Comparison of ENCODE assay signal across 1 cellular context in the genomic region with DNA sequence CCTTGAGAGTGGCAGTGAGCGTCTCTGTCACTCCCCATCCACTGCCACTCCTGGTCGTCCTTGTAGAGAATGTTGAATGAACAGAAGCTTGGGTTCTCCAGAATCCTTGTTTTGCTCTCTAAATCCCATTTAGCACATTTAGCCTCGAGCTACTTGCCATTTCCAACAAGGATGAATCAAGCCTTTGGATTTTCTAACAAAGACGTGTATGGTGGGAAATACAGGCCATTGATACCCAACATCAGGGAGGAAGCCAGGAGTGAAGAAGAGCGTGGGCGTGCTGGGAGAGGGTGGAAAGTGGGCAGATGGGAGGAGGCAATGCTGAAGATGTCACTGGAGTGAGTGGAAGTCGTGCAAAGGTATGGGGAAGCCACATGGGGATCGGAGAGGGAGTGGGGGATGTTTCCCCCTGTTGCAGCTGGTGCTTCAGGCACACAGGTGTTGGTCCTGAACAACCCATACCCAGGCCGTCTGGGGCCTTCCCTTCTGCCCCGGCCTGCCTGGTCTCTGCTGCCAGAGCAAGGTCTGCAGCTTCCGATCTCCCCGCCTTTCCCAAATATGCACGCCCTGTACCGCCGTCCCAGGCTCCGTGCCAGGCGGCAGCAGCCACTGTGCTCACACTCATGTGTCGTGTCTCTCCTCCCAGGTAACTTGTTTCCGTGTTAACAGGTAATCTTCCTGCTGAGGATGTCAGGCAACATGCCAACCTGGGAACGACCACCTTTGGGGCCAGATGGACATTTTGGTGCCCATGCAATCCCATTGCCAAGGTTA.
TF ChIP-seq lines count a peak whose summit lies in the region.

No MANE protein-coding gene starts in this region.

TF ChIP-seq in K562, 482 proteins besides CTCF, POLR2A, EP300 and RAD21:
- TF ChIP-seq, protein P1, sequence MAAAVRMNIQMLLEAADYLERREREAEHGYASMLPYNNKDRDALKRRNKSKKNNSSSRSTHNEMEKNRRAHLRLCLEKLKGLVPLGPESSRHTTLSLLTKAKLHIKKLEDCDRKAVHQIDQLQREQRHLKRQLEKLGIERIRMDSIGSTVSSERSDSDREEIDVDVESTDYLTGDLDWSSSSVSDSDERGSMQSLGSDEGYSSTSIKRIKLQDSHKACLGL (CRISPR knock-in tag; IDR thresholded peaks at IDR 0.05; ENCODE audit: borderline replicate concordance, poor library complexity, severe bottlenecking) = no peak
- TF ChIP-seq EGR1 (conservative IDR thresholded peaks at IDR 0.05) = peak; percentile 39; the same call in 1 of the 2 replicates
- no peak for TF ChIP-seq LCOR (CRISPR knock-in tag; IDR thresholded peaks at IDR 0.05)
